In genomic region chr2:241939541-241939940, GRCh38 we compare ENCODE assay signal across 19 cellular contexts.
"Had no signal": no experiment of that assay in that cellular context is flagged by ENCODE, and none has a peak within 500 bp of the region (broad histone marks: within the 10 kb centered on the region; RNA-seq: fewer than 3 reads in every experiment).

No MANE protein-coding gene starts in this region.

- H3K9me3 ChIP-seq: testis had no signal

- H3K4me1 ChIP-seq: foreskin keratinocyte, neural progenitor cell had no signal

- H3K4me3 ChIP-seq: neural progenitor cell, testis had no signal

- ATAC-seq: activated naive CD8-positive, alpha-beta T cell treated with anti-CD3 and anti-CD28 coated beads, Interleukin-2, amount 50 U/mL, for 24 hours; foreskin keratinocyte; left colon had no signal

- H3K36me3 ChIP-seq: neural progenitor cell had no signal

- H3K27ac Mint-ChIP-seq: activated naive CD8-positive, alpha-beta T cell treated with anti-CD3 and anti-CD28 coated beads, Interleukin-2, amount 50 U/mL, for 24 hours; activated T-helper 1 cell treated with anti-CD3 and anti-CD28 coated beads, Interleukin-12 subunit alpha, Interleukin-12 subunit beta, Interleukin-2, Interleukin-4 antibody, amounts not matched to agents 30 ng/mL and 10 ng/mL and 1 ng/mL, durations not matched to agents 14 hours and 24 hours and 36 hours; dendritic cell treated with granulocyte-macrophage colony-stimulating factor and Interleukin-4, amounts not matched to agents 40 ng/mL and 50 ng/mL, for 4 days; neural progenitor cell; progenitor cell of endocrine pancreas had no signal

- H3K27me3 Mint-ChIP-seq: activated naive CD8-positive, alpha-beta T cell treated with anti-CD3 and anti-CD28 coated beads, Interleukin-2, amount 50 U/mL, for 24 hours; dendritic cell treated with granulocyte-macrophage colony-stimulating factor and Interleukin-4, amounts not matched to agents 40 ng/mL and 50 ng/mL, for 4 days; naive B cell had no signal

- H3K9me3 Mint-ChIP-seq: activated T-helper 1 cell treated with anti-CD3 and anti-CD28 coated beads, Interleukin-12 subunit alpha, Interleukin-12 subunit beta, Interleukin-2, Interleukin-4 antibody, amounts not matched to agents 30 ng/mL and 10 ng/mL and 1 ng/mL, durations not matched to agents 14 hours and 24 hours and 36 hours; naive B cell had no signal

- H3K27me3 ChIP-seq: foreskin keratinocyte, neural progenitor cell, testis had no signal

- H3K4me1 Mint-ChIP-seq: neural progenitor cell had no signal

- H3K4me3 Mint-ChIP-seq: activated naive CD8-positive, alpha-beta T cell treated with anti-CD3 and anti-CD28 coated beads, Interleukin-2, amount 50 U/mL, for 24 hours; activated T-helper 1 cell treated with anti-CD3 and anti-CD28 coated beads, Interleukin-12 subunit alpha, Interleukin-12 subunit beta, Interleukin-2, Interleukin-4 antibody, amounts not matched to agents 30 ng/mL and 10 ng/mL and 1 ng/mL, durations not matched to agents 14 hours and 24 hours and 36 hours; dendritic cell treated with granulocyte-macrophage colony-stimulating factor and Interleukin-4, amounts not matched to agents 40 ng/mL and 50 ng/mL, for 4 days; naive B cell; neural progenitor cell had no signal

- H3K27ac ChIP-seq: foreskin keratinocyte, neural progenitor cell, testis had no signal

- DNase-seq: activated CD4-positive, alpha-beta T cell treated with anti-CD3 and anti-CD28 coated beads for 1 hour; activated gamma-delta T cell treated with Interleukin-2 at 50 U/mL for 16 hours; activated naive CD8-positive, alpha-beta T cell treated with anti-CD3 and anti-CD28 coated beads, Interleukin-2, amount 50 U/mL, for 24 hours; effector CD4-positive, alpha-beta T cell; foreskin keratinocyte; left colon; naive B cell; retina; stimulated activated CD4-positive, alpha-beta T cell treated with anti-CD3 and anti-CD28 coated beads, Interleukin-2, amount 100 ng/mL, for 48 hours; stimulated activated CD8-positive, alpha-beta memory T cell treated with anti-CD3 and anti-CD28 coated beads, Interleukin-4, amount 100 ng/mL, for 48 hours; stimulated activated naive CD4-positive, alpha-beta T cell; T-helper 1 cell; T-helper 9 cell; testis; trophoblast cell had no signal
